Comparison of ENCODE assay signal across 18 cellular contexts in the genomic region with DNA sequence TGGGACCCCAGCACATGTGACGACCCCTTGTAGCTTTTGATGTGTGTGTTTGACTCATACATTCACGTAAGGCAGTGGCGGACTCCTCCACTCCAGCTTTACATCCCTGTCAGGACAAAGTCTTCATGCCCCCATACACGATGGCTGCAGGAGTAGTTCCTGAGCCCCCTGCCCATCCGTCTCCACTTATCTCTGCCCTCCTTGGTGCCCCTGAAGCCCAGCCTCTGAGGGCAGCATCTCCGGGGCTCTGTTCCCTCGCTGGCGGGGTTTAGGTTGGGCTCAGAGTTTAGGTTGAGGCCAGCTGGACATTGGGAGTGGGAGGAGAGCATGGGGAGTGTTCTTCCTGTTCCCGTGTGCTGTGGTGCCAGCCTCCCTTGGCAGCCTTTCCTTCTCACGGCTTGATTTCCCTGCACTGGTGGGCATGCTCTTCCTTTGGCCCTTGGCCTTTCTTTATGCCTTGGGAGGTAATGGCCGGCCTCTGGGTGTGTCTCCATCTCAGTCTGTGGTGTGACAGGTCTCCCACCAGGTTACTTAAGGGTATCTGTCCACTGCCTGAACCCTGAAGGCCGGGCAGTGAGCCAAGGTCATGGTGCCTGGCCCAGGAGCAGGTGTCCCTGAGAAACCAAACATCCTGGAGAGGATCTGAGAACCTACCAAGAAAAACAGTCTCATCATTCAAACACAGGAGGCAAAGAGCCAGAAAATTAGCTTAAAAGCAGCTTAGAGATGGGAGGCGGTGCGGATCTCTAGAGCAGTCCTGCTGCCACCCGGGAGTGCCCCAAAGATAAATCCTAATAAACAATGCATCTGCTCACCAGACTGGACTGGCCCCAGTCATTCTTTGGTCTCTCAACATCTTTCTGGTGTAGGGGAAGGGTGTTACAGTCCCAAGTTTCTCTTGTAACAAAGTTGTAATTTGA.
"Had no signal": no experiment of that assay in that cellular context is flagged by ENCODE, and none has a peak within 500 bp of the region (broad histone marks: within the 10 kb centered on the region; RNA-seq: fewer than 3 reads in every experiment).

No MANE protein-coding gene starts in this region.

- H3K9ac ChIP-seq: parathyroid adenoma had no signal

- H2AFZ ChIP-seq: parathyroid adenoma had no signal

- H3K27ac Mint-ChIP-seq: activated CD4-positive, alpha-beta T cell treated with anti-CD3 and anti-CD28 coated beads for 36 hours; activated CD8-positive, alpha-beta T cell treated with anti-CD3 and anti-CD28 coated beads, Interleukin-2, amount 10 ng/mL, durations not matched to agents 7 days and 5 days; activated naive CD8-positive, alpha-beta T cell treated with anti-CD3 and anti-CD28 coated beads, Interleukin-2, amount 10 ng/mL, durations not matched to agents 7 days and 5 days; stimulated activated effector memory CD8-positive, alpha-beta T cell treated with anti-CD3 and anti-CD28 coated beads, Interleukin-12 subunit alpha, Interleukin-12 subunit beta, amount 100 ng/mL, for 72 hours had no signal

- H3K4me3 Mint-ChIP-seq: activated CD4-positive, alpha-beta T cell treated with anti-CD3 and anti-CD28 coated beads for 36 hours; activated CD8-positive, alpha-beta T cell treated with anti-CD3 and anti-CD28 coated beads, Interleukin-2, amount 10 ng/mL, durations not matched to agents 7 days and 5 days; activated naive CD8-positive, alpha-beta T cell treated with anti-CD3 and anti-CD28 coated beads, Interleukin-2, amount 10 ng/mL, durations not matched to agents 7 days and 5 days; neural crest cell; stimulated activated effector memory CD8-positive, alpha-beta T cell treated with anti-CD3 and anti-CD28 coated beads, Interleukin-12 subunit alpha, Interleukin-12 subunit beta, amount 100 ng/mL, for 72 hours had no signal

- DNase-seq: activated CD4-positive, alpha-beta T cell treated with anti-CD3 and anti-CD28 coated beads for 36 hours; activated CD8-positive, alpha-beta T cell treated with anti-CD3 and anti-CD28 coated beads, Interleukin-2, amount 10 ng/mL, durations not matched to agents 7 days and 5 days; activated gamma-delta T cell treated with Interleukin-2 at 50 U/mL for 16 hours; activated naive CD8-positive, alpha-beta T cell treated with anti-CD3 and anti-CD28 coated beads, Interleukin-2, amount 10 ng/mL, durations not matched to agents 7 days and 5 days; colonic mucosa; effector CD4-positive, alpha-beta T cell; left lung; retina; T-helper 1 cell had no signal

- H3K36me3 ChIP-seq: ascending aorta, colonic mucosa, heart left ventricle, left lung, tibial nerve had no signal

- H3K4me1 Mint-ChIP-seq: activated CD4-positive, alpha-beta T cell treated with anti-CD3 and anti-CD28 coated beads for 36 hours; activated naive CD8-positive, alpha-beta T cell treated with anti-CD3 and anti-CD28 coated beads, Interleukin-2, amount 10 ng/mL, durations not matched to agents 7 days and 5 days; neural crest cell; stimulated activated effector memory CD8-positive, alpha-beta T cell treated with anti-CD3 and anti-CD28 coated beads, Interleukin-12 subunit alpha, Interleukin-12 subunit beta, amount 100 ng/mL, for 72 hours had no signal

- H3K4me1 ChIP-seq: ascending aorta, colonic mucosa, heart left ventricle, left lung, parathyroid adenoma, tibial nerve had no signal

- H3K4me3 ChIP-seq: ascending aorta, colonic mucosa, heart left ventricle, left lung, SK-N-MC, skin epidermis, tibial nerve had no signal

- H3K9me3 ChIP-seq: ascending aorta, colonic mucosa, heart left ventricle had no signal

- H3K27ac ChIP-seq: ascending aorta, colonic mucosa, heart left ventricle, left lung, parathyroid adenoma, SK-N-MC, skin epidermis, tibial nerve, VCaP had no signal

- H3K27me3 ChIP-seq: ascending aorta, colonic mucosa, heart left ventricle, left lung, tibial nerve had no signal

- ATAC-seq: activated CD4-positive, alpha-beta T cell treated with anti-CD3 and anti-CD28 coated beads for 36 hours; activated CD8-positive, alpha-beta T cell treated with anti-CD3 and anti-CD28 coated beads, Interleukin-2, amount 10 ng/mL, durations not matched to agents 7 days and 5 days; heart left ventricle; left lung; stimulated activated effector memory CD8-positive, alpha-beta T cell treated with anti-CD3 and anti-CD28 coated beads, Interleukin-12 subunit alpha, Interleukin-12 subunit beta, amount 100 ng/mL, for 72 hours had no signal

- H3K36me3 Mint-ChIP-seq: activated naive CD8-positive, alpha-beta T cell treated with anti-CD3 and anti-CD28 coated beads, Interleukin-2, amount 10 ng/mL, durations not matched to agents 7 days and 5 days had no signal

- H3K27me3 Mint-ChIP-seq: activated CD4-positive, alpha-beta T cell treated with anti-CD3 and anti-CD28 coated beads for 36 hours; activated naive CD8-positive, alpha-beta T cell treated with anti-CD3 and anti-CD28 coated beads, Interleukin-2, amount 10 ng/mL, durations not matched to agents 7 days and 5 days had no signal

- H3K9me3 Mint-ChIP-seq: neural crest cell; stimulated activated effector memory CD8-positive, alpha-beta T cell treated with anti-CD3 and anti-CD28 coated beads, Interleukin-12 subunit alpha, Interleukin-12 subunit beta, amount 100 ng/mL, for 72 hours had no signal
